Comparison of ENCODE assay signal across 22 cellular contexts in the genomic region with DNA sequence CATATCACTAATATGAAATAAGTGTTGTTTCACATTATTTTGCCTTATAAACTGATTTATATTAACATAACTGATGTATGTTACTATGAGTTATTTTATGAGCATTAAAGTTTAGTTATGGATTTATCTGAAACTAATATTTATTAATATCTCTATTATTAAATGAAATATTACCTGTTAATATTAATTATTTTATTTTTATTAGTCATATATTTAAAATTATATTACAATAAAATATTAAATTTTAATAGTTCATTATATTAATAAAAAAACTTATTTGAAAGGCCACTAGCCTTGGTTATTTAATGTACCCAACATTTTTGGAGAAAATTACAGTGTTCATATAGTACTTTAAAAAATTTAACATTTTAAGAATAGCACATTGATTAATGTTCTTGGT.
"Had no signal": no experiment of that assay in that cellular context is flagged by ENCODE, and none has a peak within 500 bp of the region (broad histone marks: within the 10 kb centered on the region; RNA-seq: fewer than 3 reads in every experiment).

No MANE protein-coding gene starts in this region.

- H3K36me3 ChIP-seq: MG63 had no signal

- FAIRE-seq: HepG2 had no signal

- DNase-seq: IMR-90, Karpas-422, KG1, MG63, NCI-H1092, NCI-H1105 treated with DMSO at 0.1 percent for 48 hours, NCI-H1417 treated with DMSO at 0.1 percent for 48 hours, NCI-H146, NCI-H1694 treated with DMSO at 0.1 percent for 48 hours, NCI-H2029, NCI-H2081 treated with DMSO at 0.1 percent for 48 hours, NCI-H2171, NCI-H226, NCI-H446, NCI-H510A, NCI-H524 treated with DMSO at 0.1 percent for 48 hours, NCI-H69, NCI-H774, SHP77, SK-N-SH had no signal

- H3K27me3 ChIP-seq: MG63 had no signal

- H3K4me3 ChIP-seq: MG63 had no signal

- H3K27ac ChIP-seq: RWPE1 had no signal

- ATAC-seq: HepG2 had no signal

- H3K9me3 ChIP-seq: SK-N-SH had no signal
